ENCODE assay signal across 1 cellular context in the genomic region with DNA sequence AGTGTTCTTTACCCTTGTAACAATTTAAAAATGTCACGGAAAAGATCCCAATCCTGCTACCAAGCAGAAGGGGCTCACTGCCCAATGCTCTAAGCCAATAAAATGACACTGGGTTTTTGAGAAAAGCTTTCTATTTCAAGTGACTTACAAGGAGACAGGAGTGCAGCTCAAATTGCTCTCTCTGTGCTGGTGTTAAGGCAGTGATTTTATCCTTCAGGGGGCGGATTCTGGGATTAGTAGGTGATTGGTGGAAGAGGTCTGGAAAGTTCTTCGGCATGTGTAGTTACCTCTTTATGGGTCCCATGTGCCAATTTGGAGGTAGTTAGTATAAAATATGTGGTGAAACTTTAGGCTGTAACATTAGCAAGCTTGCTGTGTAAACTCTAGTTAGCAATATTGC.
TF ChIP-seq lines count a peak whose summit lies in the region.

No MANE protein-coding gene starts in this region.

TF ChIP-seq in GM12878, 131 proteins besides CTCF, POLR2A, EP300 and RAD21:
- TF ChIP-seq ATF3 (IDR thresholded peaks at IDR 0.05; ENCODE audit: borderline replicate concordance, extremely low read depth, low read depth, low read length) (no peak), YY1 (IDR thresholded peaks at IDR 0.05; ENCODE audit: low read depth, low read length) (no peak), SIX5 (IDR thresholded peaks at IDR 0.05; ENCODE audit: low read depth, low read length, severe bottlenecking) (no peak), POLR2AphosphoS2 (IDR thresholded peaks at IDR 0.05; ENCODE audit: low read depth, low read length) (0 out of 2 replicates have a peak, but pooled peaks have one; percentile 9), ZBTB33 (IDR thresholded peaks at IDR 0.05) (no peak), RBBP5 (conservative IDR thresholded peaks at IDR 0.05) (no peak)
